Comparison of ENCODE assay signal across 1 cellular context in the genomic region with DNA sequence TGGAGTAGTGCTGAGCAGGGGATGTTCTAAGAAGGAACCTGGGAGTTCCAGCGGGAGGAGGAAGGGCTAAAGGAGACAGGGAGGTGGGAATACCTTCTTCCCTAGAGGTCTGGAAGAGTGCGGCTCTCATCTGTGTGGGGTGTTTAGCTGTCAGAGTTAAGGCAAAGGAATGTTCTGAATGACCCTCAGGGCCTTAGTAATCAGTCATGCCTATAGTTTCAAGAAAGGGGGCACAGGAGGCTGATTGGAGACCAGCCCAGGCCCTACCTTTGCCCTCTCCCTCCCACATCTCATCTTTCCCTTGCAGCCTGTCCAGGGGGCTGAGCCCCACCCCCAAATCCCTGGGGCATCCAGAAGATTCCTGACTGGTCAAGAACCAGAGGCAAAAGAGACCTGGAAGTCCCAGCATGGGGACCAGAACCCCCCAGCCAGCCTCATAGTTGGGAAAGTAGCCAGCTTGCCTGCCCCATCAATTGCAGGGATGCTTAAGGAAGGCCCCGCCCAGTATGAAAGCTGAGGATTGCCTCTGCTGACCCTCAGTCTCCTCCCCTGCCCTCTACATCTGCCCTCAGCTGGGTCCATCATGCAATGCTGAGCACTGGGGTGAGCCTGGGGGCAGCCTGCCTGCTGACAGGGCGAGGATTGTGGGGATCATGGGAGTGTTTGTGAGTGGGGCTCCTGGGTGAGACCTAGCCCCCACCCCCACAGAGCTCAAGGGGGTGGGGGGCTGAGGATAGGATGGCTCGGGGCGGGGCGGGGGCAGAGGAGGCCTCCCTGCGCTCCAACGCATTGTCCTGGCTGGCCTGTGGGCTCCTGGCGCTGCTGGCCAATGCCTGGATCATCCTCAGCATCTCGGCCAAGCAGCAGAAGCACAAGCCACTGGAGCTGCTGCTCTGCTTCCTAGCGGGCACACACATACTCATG.
TF ChIP-seq lines count a peak whose summit lies in the region.

No MANE protein-coding gene starts in this region.

TF ChIP-seq in HepG2, 621 proteins besides CTCF, POLR2A, EP300 and RAD21:
- TF ChIP-seq IRF2 (CRISPR knock-in tag; IDR thresholded peaks at IDR 0.05) (no peak), POLR2G (IDR thresholded peaks at IDR 0.05; ENCODE audit: low read depth, low read length) (peak; percentile 22; the same call in 1 of the 2 replicates), TAF15 (IDR thresholded peaks at IDR 0.05; ENCODE audit: low read depth, low read length, poor library complexity, severe bottlenecking) (peak; percentile 26), DNMT1 (CRISPR knock-in tag; IDR thresholded peaks at IDR 0.05) (no peak)
